13 cellular contexts compared by ENCODE assay signal in genomic region chr10:102994551-102995295, GRCh38.
DNase-seq lines count a peak whose midpoint lies in the region; ATAC-seq and TF ChIP-seq lines count a peak whose summit lies in the region.
"Had no signal": no experiment of that assay in that cellular context is flagged by ENCODE, and none has a peak within 500 bp of the region (broad histone marks: within the 10 kb centered on the region; RNA-seq: fewer than 3 reads in every experiment).

No MANE protein-coding gene starts in this region.

- H3K4me2 ChIP-seq in GM23248 (ENCODE audit: unreplicated experiment): no peak overlapping the region

- no peak overlapping the region for H3K9ac ChIP-seq in GM23248

- H3K4me3 ChIP-seq in GM23248: no peak overlapping the region
- H3K4me3 ChIP-seq: heart left ventricle, pancreas had no signal

- no peaks in the 10 kb centered on the region for H3K36me3 ChIP-seq in GM23248 (ENCODE audit: low read depth)
- H3K36me3 ChIP-seq: heart left ventricle, pancreas had no signal

- in situ Hi-C loops in GM23248 (cut with MboI): no loop called here

- H3K27ac ChIP-seq in RWPE1 (no peak overlapping the region), GM23248 (no peak overlapping the region)
- H3K27ac ChIP-seq: heart left ventricle, pancreas had no signal

- H3K9me2 ChIP-seq in GM23248 (ENCODE audit: insufficient read depth): no peaks in the 10 kb centered on the region

- WGBS in GM23248 (ENCODE audit: low coverage in 1 of 2, low lambda C conversion rate in 2 of 2, missing lambda C conversion rate in 2 of 2), 2 experiments: 79% methylated on average over 5 of the region's 5 CpGs

- intact Hi-C loops in activated T-helper 2 cell treated with anti-CD3 and anti-CD28 coated beads, Interferon-gamma antibody, Interleukin-2, Interleukin-4, amounts not matched to agents 10 μg/mL and 5 μg/mL and 100 μg/mL, durations not matched to agents 14 hours and 24 hours and 36 hours (cut with micrococcal nuclease): loop anchor here (5.0 to 10.0 kb wide), 2 partner anchors 57 to 60 kb away; no protein-coding TSS in a partner anchor

- no peaks in the 10 kb centered on the region for H3F3A ChIP-seq in GM23248 (ENCODE audit: insufficient read depth)

- H3K79me2 ChIP-seq in GM23248 (ENCODE audit: insufficient read depth): no peaks in the 10 kb centered on the region

- no peak overlapping the region for H2AFZ ChIP-seq in GM23248

- CTCF ChIA-PET in activated CD4-positive, alpha-beta T cell treated with anti-CD3 and anti-CD28 coated beads, Interleukin-2, amount 10 ng/mL, durations not matched to agents 7 days and 5 days (lab: Charles Lee): interaction anchor here (0.6 to 1.0 kb wide), 5 partner anchors 24 to 540 kb away, joined by 3 to 8 read pairs (median 3); no protein-coding TSS in a partner anchor
- CTCF ChIA-PET in RWPE1 (lab: Yijun Ruan, JAX): interaction anchor here (0.5 kb wide), 1 partner anchor 15 kb away, joined by 4 read pairs; no protein-coding TSS in a partner anchor

- POLR2A ChIA-PET in activated CD4-positive, alpha-beta T cell treated with anti-CD3 and anti-CD28 coated beads, Interleukin-2, amount 10 ng/mL, durations not matched to agents 7 days and 5 days (lab: Charles Lee): no interaction called here
- POLR2A ChIA-PET in RWPE1 (lab: Yijun Ruan, JAX; ENCODE audit: low non-redundant PET): no interaction called here

- H3K4me3 Mint-ChIP-seq in activated CD4-positive, alpha-beta T cell treated with anti-CD3 and anti-CD28 coated beads, Interleukin-2, amount 10 ng/mL, durations not matched to agents 7 days and 5 days: no peak overlapping the region
- H3K4me3 Mint-ChIP-seq in activated T-helper 2 cell treated with anti-CD3 and anti-CD28 coated beads, Interferon-gamma antibody, Interleukin-2, Interleukin-4, amounts not matched to agents 10 μg/mL and 5 μg/mL and 100 μg/mL, durations not matched to agents 14 hours and 24 hours and 36 hours (ENCODE audit: low read depth): no peak overlapping the region
- H3K4me3 Mint-ChIP-seq in stimulated activated naive B cell treated with anti-CD40 and anti-IgM and Interleukin-4, amounts not matched to agents 10 μg/mL and 1 μg/mL and 100 μg/mL, for 72 hours: peak overlapping the region in 1 of 2 donors; percentile 12

- peaks cover 1% of the 10 kb centered on the region for H3K36me3 Mint-ChIP-seq in activated CD4-positive, alpha-beta T cell treated with anti-CD3 and anti-CD28 coated beads, Interleukin-2, amount 10 ng/mL, durations not matched to agents 7 days and 5 days (ENCODE audit: low read depth)
- no peaks in the 10 kb centered on the region for H3K36me3 Mint-ChIP-seq in activated T-helper 2 cell treated with anti-CD3 and anti-CD28 coated beads, Interferon-gamma antibody, Interleukin-2, Interleukin-4, amounts not matched to agents 10 μg/mL and 5 μg/mL and 100 μg/mL, durations not matched to agents 14 hours and 24 hours and 36 hours (ENCODE audit: low read depth)
- H3K36me3 Mint-ChIP-seq in stimulated activated naive B cell treated with anti-CD40 and anti-IgM and Interleukin-4, amounts not matched to agents 10 μg/mL and 1 μg/mL and 100 μg/mL, for 72 hours: peaks cover 0 to 4% of the 10 kb centered on the region in 2 donors

- no peaks in the 10 kb centered on the region for H3K27me3 ChIP-seq in GM23248 (replicated peaks; ENCODE audit: insufficient read depth)
- H3K27me3 ChIP-seq: heart left ventricle, pancreas had no signal

- H3K9me3 ChIP-seq in GM23248 (ENCODE audit: low read depth): no peaks in the 10 kb centered on the region
- H3K9me3 ChIP-seq: heart left ventricle, pancreas had no signal

- peak overlapping the region; percentile 57 for H3K27ac Mint-ChIP-seq in activated CD4-positive, alpha-beta T cell treated with anti-CD3 and anti-CD28 coated beads, Interleukin-2, amount 10 ng/mL, durations not matched to agents 7 days and 5 days
- peak overlapping the region; percentile 52 for H3K27ac Mint-ChIP-seq in activated T-helper 2 cell treated with anti-CD3 and anti-CD28 coated beads, Interferon-gamma antibody, Interleukin-2, Interleukin-4, amounts not matched to agents 10 μg/mL and 5 μg/mL and 100 μg/mL, durations not matched to agents 14 hours and 24 hours and 36 hours
- peak overlapping the region; percentile 66 for H3K27ac Mint-ChIP-seq in stimulated activated naive B cell treated with anti-CD40 and anti-IgM and Interleukin-4, amounts not matched to agents 10 μg/mL and 1 μg/mL and 100 μg/mL, for 72 hours

- H3K4me1 Mint-ChIP-seq in activated CD4-positive, alpha-beta T cell treated with anti-CD3 and anti-CD28 coated beads, Interleukin-2, amount 10 ng/mL, durations not matched to agents 7 days and 5 days: peaks cover 9% of the 10 kb centered on the region
- H3K4me1 Mint-ChIP-seq in activated T-helper 2 cell treated with anti-CD3 and anti-CD28 coated beads, Interferon-gamma antibody, Interleukin-2, Interleukin-4, amounts not matched to agents 10 μg/mL and 5 μg/mL and 100 μg/mL, durations not matched to agents 14 hours and 24 hours and 36 hours (ENCODE audit: low read depth): peaks cover 16% of the 10 kb centered on the region
- peaks cover 6 to 16% of the 10 kb centered on the region in 2 donors for H3K4me1 Mint-ChIP-seq in stimulated activated naive B cell treated with anti-CD40 and anti-IgM and Interleukin-4, amounts not matched to agents 10 μg/mL and 1 μg/mL and 100 μg/mL, for 72 hours

- no peak for DNase-seq in activated CD4-positive, alpha-beta T cell treated with anti-CD3 and anti-CD28 coated beads, Interleukin-2, amount 10 ng/mL, durations not matched to agents 7 days and 5 days
- no peak for DNase-seq in activated CD4-positive, alpha-beta T cell treated with anti-CD3 and anti-CD28 coated beads for 4 hours
- DNase-seq in M059J (ENCODE audit: low read depth) (peak; percentile 11), kidney tubule cell (ENCODE audit: low spot score) (no peak), RWPE1 (ENCODE audit: low spot score) (no peak), GM23248 (no peak)
- DNase-seq in activated T-helper 2 cell treated with anti-CD3 and anti-CD28 coated beads, Interferon-gamma antibody, Interleukin-2, Interleukin-4, amounts not matched to agents 10 μg/mL and 5 μg/mL and 100 μg/mL, durations not matched to agents 14 hours and 24 hours and 36 hours (ENCODE audit: low spot score): no peak
- no peak for DNase-seq in stimulated activated naive B cell treated with anti-CD40 and anti-IgM and Interleukin-4, amounts not matched to agents 10 μg/mL and 1 μg/mL and 100 μg/mL, for 72 hours
- DNase-seq: AML-193, heart left ventricle, left ventricle myocardium superior, NCI-H1436, pancreas had no signal

- H4K20me1 ChIP-seq in GM23248 (ENCODE audit: insufficient read depth): no peaks in the 10 kb centered on the region

- ATAC-seq in stimulated activated naive B cell treated with anti-CD40 and anti-IgM and Interleukin-4, amounts not matched to agents 10 μg/mL and 1 μg/mL and 100 μg/mL, for 72 hours (replicated peaks): peak in 1 of 2 donors; percentile 20
- ATAC-seq: heart left ventricle, left ventricle myocardium superior, pancreas had no signal

- TF ChIP-seq CTCF in RWPE1 (conservative IDR thresholded peaks at IDR 0.05; ENCODE audit: low read depth): no peak

- H3K9me3 Mint-ChIP-seq in activated CD4-positive, alpha-beta T cell treated with anti-CD3 and anti-CD28 coated beads, Interleukin-2, amount 10 ng/mL, durations not matched to agents 7 days and 5 days: peaks cover 2% of the 10 kb centered on the region
- H3K9me3 Mint-ChIP-seq in activated T-helper 2 cell treated with anti-CD3 and anti-CD28 coated beads, Interferon-gamma antibody, Interleukin-2, Interleukin-4, amounts not matched to agents 10 μg/mL and 5 μg/mL and 100 μg/mL, durations not matched to agents 14 hours and 24 hours and 36 hours: peaks cover 5% of the 10 kb centered on the region
- peaks cover 3 to 4% of the 10 kb centered on the region in 2 donors for H3K9me3 Mint-ChIP-seq in stimulated activated naive B cell treated with anti-CD40 and anti-IgM and Interleukin-4, amounts not matched to agents 10 μg/mL and 1 μg/mL and 100 μg/mL, for 72 hours

- H3K27me3 Mint-ChIP-seq in activated CD4-positive, alpha-beta T cell treated with anti-CD3 and anti-CD28 coated beads, Interleukin-2, amount 10 ng/mL, durations not matched to agents 7 days and 5 days: no peaks in the 10 kb centered on the region
- no peaks in the 10 kb centered on the region for H3K27me3 Mint-ChIP-seq in activated T-helper 2 cell treated with anti-CD3 and anti-CD28 coated beads, Interferon-gamma antibody, Interleukin-2, Interleukin-4, amounts not matched to agents 10 μg/mL and 5 μg/mL and 100 μg/mL, durations not matched to agents 14 hours and 24 hours and 36 hours (ENCODE audit: low read depth)
- no peaks in the 10 kb centered on the region for H3K27me3 Mint-ChIP-seq in stimulated activated naive B cell treated with anti-CD40 and anti-IgM and Interleukin-4, amounts not matched to agents 10 μg/mL and 1 μg/mL and 100 μg/mL, for 72 hours

- no peaks in the 10 kb centered on the region for H3K4me1 ChIP-seq in GM23248 (ENCODE audit: insufficient read depth)
- H3K4me1 ChIP-seq: pancreas had no signal
